ENCODE assay signal across 36 cellular contexts in genomic region chr14:39307815-39308214, GRCh38.
DNase-seq lines count a peak whose midpoint lies in the region; ATAC-seq, FAIRE-seq and TF ChIP-seq lines count a peak whose summit lies in the region.
"Had no signal": no experiment of that assay in that cellular context is flagged by ENCODE, and none has a peak within 500 bp of the region (broad histone marks: within the 10 kb centered on the region; RNA-seq: fewer than 3 reads in every experiment).

No MANE protein-coding gene starts in this region.

- H3K27me3 Mint-ChIP-seq in activated T-helper 1 cell treated with anti-CD3 and anti-CD28 coated beads, Interleukin-12 subunit alpha, Interleukin-12 subunit beta, Interleukin-2, Interleukin-4 antibody, amounts not matched to agents 30 ng/mL and 10 ng/mL and 1 ng/mL, durations not matched to agents 14 hours and 24 hours and 36 hours (ENCODE audit: insufficient read depth): no peaks in the 10 kb centered on the region
- H3K27me3 Mint-ChIP-seq in nephron progenitor cell (ENCODE audit: low read depth, poor library complexity): no peaks in the 10 kb centered on the region
- H3K27me3 Mint-ChIP-seq in activated naive CD8-positive, alpha-beta T cell treated with anti-CD3 and anti-CD28 coated beads, Interleukin-2, amount 50 U/mL, for 24 hours: no peaks in the 10 kb centered on the region
- H3K27me3 Mint-ChIP-seq: B cell; CD4-positive, alpha-beta memory T cell; CD4-positive, alpha-beta T cell; CD4-positive, CD25-positive, alpha-beta regulatory T cell; CD8-positive, alpha-beta memory T cell had no signal

- peaks cover 37% of the 10 kb centered on the region for H3K36me3 Mint-ChIP-seq in activated T-helper 1 cell treated with anti-CD3 and anti-CD28 coated beads, Interleukin-12 subunit alpha, Interleukin-12 subunit beta, Interleukin-2, Interleukin-4 antibody, amounts not matched to agents 30 ng/mL and 10 ng/mL and 1 ng/mL, durations not matched to agents 14 hours and 24 hours and 36 hours (ENCODE audit: low read depth)
- peaks cover 36% of the 10 kb centered on the region for H3K36me3 Mint-ChIP-seq in nephron progenitor cell (ENCODE audit: low read depth)
- peaks cover 29% of the 10 kb centered on the region for H3K36me3 Mint-ChIP-seq in activated naive CD8-positive, alpha-beta T cell treated with anti-CD3 and anti-CD28 coated beads, Interleukin-2, amount 50 U/mL, for 24 hours (ENCODE audit: low read depth)

- H3K4me2 ChIP-seq in HepG2 (ENCODE audit: low read depth, low read length): no peak overlapping the region
- H3K4me2 ChIP-seq: A549; BLaER1; BLaER1 treated with 17β-estradiol and CSF1 and Interleukin-3, amounts not matched to agents 10 nM and 100 nM had no signal

- H3K9me3 ChIP-seq in HepG2 (ENCODE audit: low read length) (no peaks in the 10 kb centered on the region), right lobe of liver (no peaks in the 10 kb centered on the region)
- H3K9me3 ChIP-seq: A549; BE2C; BLaER1; BLaER1 treated with 17β-estradiol and CSF1 and Interleukin-3, amounts not matched to agents 10 nM and 100 nM; Caco-2 had no signal

- no peak overlapping the region for H3K4me3 Mint-ChIP-seq in activated T-helper 1 cell treated with anti-CD3 and anti-CD28 coated beads, Interleukin-12 subunit alpha, Interleukin-12 subunit beta, Interleukin-2, Interleukin-4 antibody, amounts not matched to agents 30 ng/mL and 10 ng/mL and 1 ng/mL, durations not matched to agents 14 hours and 24 hours and 36 hours
- no peak overlapping the region for H3K4me3 Mint-ChIP-seq in nephron progenitor cell
- H3K4me3 Mint-ChIP-seq in activated naive CD8-positive, alpha-beta T cell treated with anti-CD3 and anti-CD28 coated beads, Interleukin-2, amount 50 U/mL, for 24 hours: no peak overlapping the region
- H3K4me3 Mint-ChIP-seq: B cell; CD14-positive monocyte; CD4-positive, alpha-beta memory T cell; CD4-positive, alpha-beta T cell; CD4-positive, CD25-positive, alpha-beta regulatory T cell; CD8-positive, alpha-beta memory T cell; CD8-positive, alpha-beta T cell had no signal

- no peak overlapping the region for H3K27ac ChIP-seq in HepG2 (ENCODE audit: extremely low read length, insufficient read depth, low read length)
- no peak overlapping the region for H3K27ac ChIP-seq in right lobe of liver
- H3K27ac ChIP-seq: 22Rv1; A549; BLaER1; BLaER1 treated with 17β-estradiol and CSF1 and Interleukin-3, amounts not matched to agents 10 nM and 100 nM; C4-2B had no signal

- H3K36me3 ChIP-seq in HepG2 (replicated peaks in 1 of 2; ENCODE audit: control insufficient read depth in 1 of 2, insufficient read depth in 2 of 2, low read length in 2 of 2) (peaks cover 11 to 55% of the 10 kb centered on the region in 2 experiments), right lobe of liver (peaks cover 0 to 37% (median 8%) of the 10 kb centered on the region in 4 donors)
- H3K36me3 ChIP-seq: BE2C had no signal

- intact Hi-C loops in HepG2 (cut with micrococcal nuclease; ENCODE audit: unreplicated experiment): no loop called here
- intact Hi-C loops in right lobe of liver (cut with DNase I): no loop called here
- intact Hi-C loops in activated T-helper 1 cell treated with anti-CD3 and anti-CD28 coated beads, Interleukin-12 subunit alpha, Interleukin-12 subunit beta, Interleukin-2, Interleukin-4 antibody, amounts not matched to agents 30 ng/mL and 10 ng/mL and 1 ng/mL, durations not matched to agents 14 hours and 24 hours and 36 hours (cut with micrococcal nuclease): no loop called here

- POLR2A ChIA-PET in HepG2 (lab: Yijun Ruan, JAX): interaction anchor here (0.6 to 1.6 kb wide), 3 partner anchors 41 to 1180 kb away, joined by 3 to 6 read pairs (median 4); no protein-coding TSS in a partner anchor

- TF ChIP-seq EP300 in HepG2 (IDR thresholded peaks at IDR 0.05; ENCODE audit: low read depth in 2 of 2, low read length in 2 of 2): no peak
- TF ChIP-seq EP300 in HepG2 (CRISPR knock-in tag; IDR thresholded peaks at IDR 0.05; ENCODE audit: borderline replicate concordance): no peak

- DNase-seq in HepG2 (ENCODE audit: low spot score): no peak
- no peak for DNase-seq in right lobe of liver
- no peak for DNase-seq in activated T-helper 1 cell treated with anti-CD3 and anti-CD28 coated beads, Interleukin-12 subunit alpha, Interleukin-12 subunit beta, Interleukin-2, Interleukin-4 antibody, amounts not matched to agents 30 ng/mL and 10 ng/mL and 1 ng/mL, durations not matched to agents 14 hours and 24 hours and 36 hours (ENCODE audit: low spot score)
- DNase-seq in nephron progenitor cell: no peak
- no peak for DNase-seq in NCI-H1694 (lab: John Stamatoyannopoulos, UW)
- DNase-seq in activated naive CD8-positive, alpha-beta T cell treated with anti-CD3 and anti-CD28 coated beads, Interleukin-2, amount 50 U/mL, for 24 hours: no peak
- no peak for DNase-seq in activated effector memory CD4-positive, alpha-beta T cell treated with Interleukin-2 at 50 U/mL for 16 hours
- DNase-seq: 8988T; ACHN; AML-193; BE2C; C1 segment of cervical spinal cord; Caco-2; Calu3; CD4-positive, alpha-beta memory T cell; CD4-positive, alpha-beta T cell; CD4-positive, CD25-positive, alpha-beta regulatory T cell; CD8-positive, alpha-beta memory T cell; CD8-positive, alpha-beta T cell; COR-L47; DMS 273 treated with DMSO at 0.1 percent for 48 hours; DMS153; DMS53; DMS79; DMS79 treated with DMSO at 0.1 percent for 48 hours; DND-41; EL had no signal

- ATAC-seq in HepG2 (no peak), right lobe of liver (no peak)
- no peak for ATAC-seq in activated naive CD8-positive, alpha-beta T cell treated with anti-CD3 and anti-CD28 coated beads, Interleukin-2, amount 50 U/mL, for 24 hours
- ATAC-seq: A549; CD8-positive, alpha-beta T cell had no signal

- no peaks in the 10 kb centered on the region for H3K27me3 ChIP-seq in HepG2 (ENCODE audit: control insufficient read depth in 1 of 2, insufficient read depth in 2 of 2, low read length in 2 of 2)
- no peaks in the 10 kb centered on the region for H3K27me3 ChIP-seq in right lobe of liver
- H3K27me3 ChIP-seq: BE2C; BLaER1; BLaER1 treated with 17β-estradiol and CSF1 and Interleukin-3, amounts not matched to agents 10 nM and 100 nM had no signal

- no peak overlapping the region for H2AFZ ChIP-seq in HepG2 (ENCODE audit: low read length)

- FAIRE-seq in HepG2 (lab: Jason Lieb, UNC): no peak
- FAIRE-seq in A204.1 (lab: Jason Lieb, UNC): peak; percentile 11
- FAIRE-seq: A549, D721Med had no signal

- in situ Hi-C loops in HepG2 (cut with HindIII; ENCODE audit: extremely low pct_ligation_motif_present, low pct_unique_long_range_greater_than_20kb): no loop called here

- H3K4me1 ChIP-seq in HepG2 (ENCODE audit: insufficient read depth, low read length) (no peaks in the 10 kb centered on the region), right lobe of liver (no peaks in the 10 kb centered on the region)
- H3K4me1 ChIP-seq: A549; BE2C; BLaER1; BLaER1 treated with 17β-estradiol and CSF1 and Interleukin-3, amounts not matched to agents 10 nM and 100 nM; Caco-2 had no signal

- CTCF ChIA-PET in HepG2 (lab: Yijun Ruan, JAX; ENCODE audit: low intra/inter-chr PET ratio, low total read pairs): no interaction called here

- TF ChIP-seq RAD21 in HepG2 (CRISPR knock-in tag; IDR thresholded peaks at IDR 0.05): no peak

- 96% methylated on average over 3 of the region's 3 CpGs for WGBS in HepG2 (ENCODE audit: low lambda C conversion rate)
- 90% methylated on average over 3 of the region's 3 CpGs for WGBS in right lobe of liver (ENCODE audit: insufficient coverage, low coverage, low lambda C conversion rate, missing lambda C conversion rate)

- H3K4me1 Mint-ChIP-seq in activated T-helper 1 cell treated with anti-CD3 and anti-CD28 coated beads, Interleukin-12 subunit alpha, Interleukin-12 subunit beta, Interleukin-2, Interleukin-4 antibody, amounts not matched to agents 30 ng/mL and 10 ng/mL and 1 ng/mL, durations not matched to agents 14 hours and 24 hours and 36 hours (ENCODE audit: low read depth): no peaks in the 10 kb centered on the region
- no peaks in the 10 kb centered on the region for H3K4me1 Mint-ChIP-seq in nephron progenitor cell
- no peaks in the 10 kb centered on the region for H3K4me1 Mint-ChIP-seq in activated naive CD8-positive, alpha-beta T cell treated with anti-CD3 and anti-CD28 coated beads, Interleukin-2, amount 50 U/mL, for 24 hours
- H3K4me1 Mint-ChIP-seq: B cell, CD14-positive monocyte had no signal

- TF ChIP-seq CTCF in HepG2 (CRISPR knock-in tag; IDR thresholded peaks at IDR 0.05): no peak
- no peak for TF ChIP-seq CTCF in right lobe of liver (IDR thresholded peaks at IDR 0.05)
- no peak for TF ChIP-seq CTCF in nephron progenitor cell (IDR thresholded peaks at IDR 0.05)

- H3K4me3 ChIP-seq in HepG2 (replicated peaks in 1 of 3; ENCODE audit: insufficient read depth in 1 of 3, low read depth in 2 of 3, low read length in 3 of 3) (no peak overlapping the region), right lobe of liver (no peak overlapping the region)
- H3K4me3 ChIP-seq: A549; BLaER1; BLaER1 treated with 17β-estradiol and CSF1 and Interleukin-3, amounts not matched to agents 10 nM and 100 nM had no signal

- BruUV-seq in HepG2 (replicated peaks; lab: Mats Ljungman, UMichigan): no TSS peak

- TF ChIP-seq POLR2A in HepG2 (IDR thresholded peaks at IDR 0.05; ENCODE audit: insufficient read depth in 1 of 2, low read depth in 2 of 2, low read length in 2 of 2): no peak
- no peak for TF ChIP-seq POLR2A in right lobe of liver (IDR thresholded peaks at IDR 0.05)

- H3K79me2 ChIP-seq in HepG2 (ENCODE audit: insufficient read depth, low read length): no peaks in the 10 kb centered on the region

- H3K27ac Mint-ChIP-seq in activated T-helper 1 cell treated with anti-CD3 and anti-CD28 coated beads, Interleukin-12 subunit alpha, Interleukin-12 subunit beta, Interleukin-2, Interleukin-4 antibody, amounts not matched to agents 30 ng/mL and 10 ng/mL and 1 ng/mL, durations not matched to agents 14 hours and 24 hours and 36 hours: peak overlapping the region; percentile 4
- H3K27ac Mint-ChIP-seq in nephron progenitor cell: peak overlapping the region; percentile 12
- no peak overlapping the region for H3K27ac Mint-ChIP-seq in activated naive CD8-positive, alpha-beta T cell treated with anti-CD3 and anti-CD28 coated beads, Interleukin-2, amount 50 U/mL, for 24 hours
- H3K27ac Mint-ChIP-seq: B cell; CD4-positive, alpha-beta T cell; CD4-positive, CD25-positive, alpha-beta regulatory T cell; CD8-positive, alpha-beta T cell had no signal

- H3K9me3 Mint-ChIP-seq in activated T-helper 1 cell treated with anti-CD3 and anti-CD28 coated beads, Interleukin-12 subunit alpha, Interleukin-12 subunit beta, Interleukin-2, Interleukin-4 antibody, amounts not matched to agents 30 ng/mL and 10 ng/mL and 1 ng/mL, durations not matched to agents 14 hours and 24 hours and 36 hours: no peaks in the 10 kb centered on the region
- H3K9me3 Mint-ChIP-seq in nephron progenitor cell: no peaks in the 10 kb centered on the region
- H3K9me3 Mint-ChIP-seq in activated naive CD8-positive, alpha-beta T cell treated with anti-CD3 and anti-CD28 coated beads, Interleukin-2, amount 50 U/mL, for 24 hours: no peaks in the 10 kb centered on the region
- H3K9me3 Mint-ChIP-seq: CD4-positive, alpha-beta memory T cell; CD4-positive, alpha-beta T cell; CD4-positive, CD25-positive, alpha-beta regulatory T cell; CD8-positive, alpha-beta memory T cell; CD8-positive, alpha-beta T cell had no signal

- no peak overlapping the region for H3K9ac ChIP-seq in HepG2 (ENCODE audit: insufficient read depth, low read depth, low read length)
- H3K9ac ChIP-seq: BLaER1; BLaER1 treated with 17β-estradiol and CSF1 and Interleukin-3, amounts not matched to agents 10 nM and 100 nM had no signal

- H4K20me1 ChIP-seq in HepG2 (ENCODE audit: insufficient read depth, low read length): no peaks in the 10 kb centered on the region
- H4K20me1 ChIP-seq: BLaER1; BLaER1 treated with 17β-estradiol and CSF1 and Interleukin-3, amounts not matched to agents 10 nM and 100 nM had no signal
